Comparison of ENCODE assay signal across 10 cellular contexts in genomic region chr3:35638640-35639250, GRCh38. TPM values are rescaled to one million over a fixed set of nuclear protein-coding genes. Genes with fewer than 3 reads are reported as not detected.
DNase-seq lines count a peak whose midpoint lies in the region; ATAC-seq, FAIRE-seq and TF ChIP-seq lines count a peak whose summit lies in the region.
"Had no signal": no experiment of that assay in that cellular context is flagged by ENCODE, and none has a peak within 500 bp of the region (broad histone marks: within the 10 kb centered on the region; RNA-seq: fewer than 3 reads in every experiment).

No MANE protein-coding gene starts in this region.

- H3K9me2 ChIP-seq in hepatocyte (replicated peaks; ENCODE audit: insufficient read depth), result no peaks in the 10 kb centered on the region

- H2AFZ ChIP-seq in hepatocyte, result no peak overlapping the region

- POLR2A ChIA-PET in CD8-positive, alpha-beta T cell (lab: Charles Lee), result no interaction called here
- POLR2A ChIA-PET in T-cell (lab: Charles Lee), result no interaction called here

- FAIRE-seq in RCC 7860 (lab: Jason Lieb, UNC), result no peak

- H3K36me3 ChIP-seq in CD8-positive, alpha-beta T cell (ENCODE audit: insufficient read depth, low read length), result no peaks in the 10 kb centered on the region
- H3K36me3 ChIP-seq in hepatocyte (replicated peaks; ENCODE audit: insufficient read depth, low read depth) (no peaks in the 10 kb centered on the region), rectal smooth muscle tissue (ENCODE audit: control insufficient read depth, insufficient read depth, low read length) (no peaks in the 10 kb centered on the region)
- H3K36me3 ChIP-seq: adrenal gland had no signal

- CTCF ChIA-PET in CD8-positive, alpha-beta T cell (lab: Charles Lee), result no interaction called here
- CTCF ChIA-PET in T-cell (lab: Charles Lee), result interaction anchor here in 1 of 2 donors (0.6 kb wide), 1 partner anchor 8 kb away, joined by 3 read pairs; no protein-coding TSS in a partner anchor

- H3K79me2 ChIP-seq in hepatocyte, result no peaks in the 10 kb centered on the region

- H3K4me2 ChIP-seq in hepatocyte, result peak overlapping the region; percentile 98

- no peaks in the 10 kb centered on the region for H3K9me3 Mint-ChIP-seq in CD8-positive, alpha-beta T cell
- H3K9me3 Mint-ChIP-seq in T-cell, result no peaks in the 10 kb centered on the region

- H3K27ac ChIP-seq in CD8-positive, alpha-beta T cell (ENCODE audit: low read depth, low read length), result no peak overlapping the region
- no peak overlapping the region for H3K27ac ChIP-seq in hepatocyte
- no peak overlapping the region for H3K27ac ChIP-seq in rectal smooth muscle tissue (ENCODE audit: low read depth, low read length)
- H3K27ac ChIP-seq: adrenal gland, VCaP had no signal

- H3K9ac ChIP-seq in rectal smooth muscle tissue (ENCODE audit: low read length), result no peak overlapping the region

- H3K4me3 ChIP-seq in CD8-positive, alpha-beta T cell (ENCODE audit: low read depth, low read length), result no peak overlapping the region
- no peak overlapping the region for H3K4me3 ChIP-seq in hepatocyte
- peak overlapping the region; percentile 58 for H3K4me3 ChIP-seq in rectal smooth muscle tissue (ENCODE audit: low read length)
- H3K4me3 ChIP-seq: adrenal gland had no signal

- peaks cover 33% of the 10 kb centered on the region for H3K27me3 Mint-ChIP-seq in CD8-positive, alpha-beta T cell (ENCODE audit: low read depth)
- peaks cover 28 to 33% of the 10 kb centered on the region in 2 donors for H3K27me3 Mint-ChIP-seq in T-cell

- H3K36me3 Mint-ChIP-seq in CD8-positive, alpha-beta T cell, result no peaks in the 10 kb centered on the region
- no peaks in the 10 kb centered on the region for H3K36me3 Mint-ChIP-seq in T-cell

- no peaks in the 10 kb centered on the region for H3K4me1 ChIP-seq in CD8-positive, alpha-beta T cell (ENCODE audit: insufficient read depth, low read length)
- peaks cover 3% of the 10 kb centered on the region for H3K4me1 ChIP-seq in hepatocyte (ENCODE audit: insufficient read depth)
- H3K4me1 ChIP-seq in rectal smooth muscle tissue (ENCODE audit: control insufficient read depth, insufficient read depth, low read length), result peaks cover 2% of the 10 kb centered on the region

- TF ChIP-seq CTCF in CD8-positive, alpha-beta T cell (IDR thresholded peaks at IDR 0.05), result no peak
- no peak for TF ChIP-seq CTCF in hepatocyte (IDR thresholded peaks at IDR 0.05; ENCODE audit: poor library complexity)

- H3K4me1 Mint-ChIP-seq in CD8-positive, alpha-beta T cell (ENCODE audit: low read depth), result peaks cover 13% of the 10 kb centered on the region
- H3K4me1 Mint-ChIP-seq in T-cell, result peaks cover 4 to 20% (median 6%) of the 10 kb centered on the region in 3 donors

- intact Hi-C loops in CD8-positive, alpha-beta T cell (cut with DNase I, micrococcal nuclease), result no loop called here

- H3K9me3 ChIP-seq in CD8-positive, alpha-beta T cell (ENCODE audit: low read length), result no peaks in the 10 kb centered on the region
- H3K9me3 ChIP-seq in hepatocyte (ENCODE audit: low read depth), result no peaks in the 10 kb centered on the region
- H3K9me3 ChIP-seq: adrenal gland had no signal

- ATAC-seq in CD8-positive, alpha-beta T cell, result no peak
- no peak for ATAC-seq in T-cell (replicated peaks in 1 of 4)

- DNase-seq in CD8-positive, alpha-beta T cell, result no peak
- DNase-seq in T-cell (no peak), hepatocyte (ENCODE audit: low spot score) (no peak), SK-N-DZ (ENCODE audit: low spot score) (no peak), HT-29 (ENCODE audit: low spot score) (no peak), AG08396 (ENCODE audit: low spot score) (no peak), RCC 7860 (ENCODE audit: low spot score) (no peak)
- DNase-seq: adrenal gland had no signal

- H3K27ac Mint-ChIP-seq in CD8-positive, alpha-beta T cell, result no peak overlapping the region
- no peak overlapping the region for H3K27ac Mint-ChIP-seq in T-cell

- H3K27me3 ChIP-seq in CD8-positive, alpha-beta T cell (ENCODE audit: insufficient read depth, low read length), result no peaks in the 10 kb centered on the region
- H3K27me3 ChIP-seq in hepatocyte (peaks cover 67% of the 10 kb centered on the region), rectal smooth muscle tissue (ENCODE audit: control insufficient read depth, insufficient read depth, low read length) (peaks cover 7% of the 10 kb centered on the region)

- WGBS in hepatocyte (ENCODE audit: low lambda C conversion rate, missing lambda C conversion rate), result 37% methylated on average over 30 of the region's 31 CpGs

- no peaks in the 10 kb centered on the region for H4K20me1 ChIP-seq in hepatocyte (ENCODE audit: insufficient read depth, poor library complexity, severe bottlenecking)

- peak overlapping the region; percentile 30 for H3K4me3 Mint-ChIP-seq in CD8-positive, alpha-beta T cell
- H3K4me3 Mint-ChIP-seq in T-cell, result peak overlapping the region; percentile 1 to 80 (median 28)

RNA-seq across cellular contexts. Expression of gene ARPP21, which starts 0.6 kb away (rescaled TPM):
- total RNA-seq in CD8-positive, alpha-beta T cell, result not detected
- total RNA-seq in T-cell, result not detected
- not detected in 2 replicates for total RNA-seq in hepatocyte
- 0.19 TPM in 1 of 2 replicates, not detected in the other for polyA plus RNA-seq in hepatocyte
- polyA plus RNA-seq in SK-N-DZ (2014; cell fraction: cytosol; rRNA removed), result 0.14 TPM in 1 of 2 replicates, not detected in the other
- polyA plus RNA-seq in SK-N-DZ (2014; cell fraction: nucleus; rRNA removed), result 0.13 and 1.7 TPM in 2 replicates
- not detected in 2 replicates for total RNA-seq in HT-29 (2014; rRNA removed; shearing (Covaris generic))
- total RNA-seq: adrenal gland had no signal
